ENCODE assay signal across 9 cellular contexts in genomic region chr9:1837453-1838084, GRCh38.
A peak's percentile ranks its signal among the peaks of the same experiment; 100 is the strongest.
DNase-seq lines count a peak whose midpoint lies in the region; ATAC-seq and TF ChIP-seq lines count a peak whose summit lies in the region.
"Had no signal": no experiment of that assay in that cellular context is flagged by ENCODE, and none has a peak within 500 bp of the region (broad histone marks: within the 10 kb centered on the region; RNA-seq: fewer than 3 reads in every experiment).

No MANE protein-coding gene starts in this region.

- H3K4me1 Mint-ChIP-seq in endodermal cell: no peaks in the 10 kb centered on the region
- H3K4me1 Mint-ChIP-seq in CD8-positive, alpha-beta memory T cell: no peaks in the 10 kb centered on the region
- H3K4me1 Mint-ChIP-seq: IgD-negative memory B cell had no signal

- H3K4me3 ChIP-seq in endodermal cell (ENCODE audit: low read length): no peak overlapping the region
- H3K4me3 ChIP-seq in prostate gland: no peak overlapping the region
- no peak overlapping the region for H3K4me3 ChIP-seq in CD8-positive, alpha-beta memory T cell (ENCODE audit: low read length)

- H3K27ac Mint-ChIP-seq in endodermal cell: no peak overlapping the region
- no peak overlapping the region for H3K27ac Mint-ChIP-seq in CD8-positive, alpha-beta memory T cell
- H3K27ac Mint-ChIP-seq: IgD-negative memory B cell had no signal

- H3K36me3 ChIP-seq in endodermal cell (ENCODE audit: control insufficient read depth, insufficient read depth, low read length) (no peaks in the 10 kb centered on the region), prostate gland (no peaks in the 10 kb centered on the region)
- no peaks in the 10 kb centered on the region for H3K36me3 ChIP-seq in CD8-positive, alpha-beta memory T cell (ENCODE audit: insufficient read depth, low read length)

- CTCF ChIA-PET in CD8-positive, alpha-beta memory T cell (lab: Charles Lee): interaction anchor here (0.9 kb wide), 2 partner anchors 26 to 250 kb away, joined by 3 read pairs; no protein-coding TSS in a partner anchor

- POLR2A ChIA-PET in CD8-positive, alpha-beta memory T cell (lab: Charles Lee): no interaction called here

- H3K4me1 ChIP-seq in endodermal cell (ENCODE audit: control insufficient read depth, insufficient read depth, low read length): peaks cover 2% of the 10 kb centered on the region
- H3K4me1 ChIP-seq in prostate gland (replicated peaks): no peaks in the 10 kb centered on the region
- no peaks in the 10 kb centered on the region for H3K4me1 ChIP-seq in CD8-positive, alpha-beta memory T cell (ENCODE audit: insufficient read depth, low read length)

- H3K9me3 Mint-ChIP-seq in endodermal cell: no peaks in the 10 kb centered on the region
- H3K9me3 Mint-ChIP-seq in CD8-positive, alpha-beta memory T cell: no peaks in the 10 kb centered on the region

- 46 to 56% methylated on average over 4 to 6 of the region's 6 CpGs for WGBS in endodermal cell (ENCODE audit: insufficient coverage in 1 of 2, insufficient read length in 1 of 2), 2 experiments
- WGBS in prostate gland: 52% methylated on average over 6 of the region's 6 CpGs

- H3K9ac ChIP-seq in endodermal cell (ENCODE audit: extremely low read depth, low read length, poor library complexity, severe bottlenecking): no peak overlapping the region

- no peak for TF ChIP-seq POLR2A in prostate gland (IDR thresholded peaks at IDR 0.05)

- no peak overlapping the region for H3K4me3 Mint-ChIP-seq in endodermal cell
- H3K4me3 Mint-ChIP-seq in CD8-positive, alpha-beta memory T cell: no peak overlapping the region
- H3K4me3 Mint-ChIP-seq: IgD-negative memory B cell had no signal

- H3K9me3 ChIP-seq in endodermal cell (ENCODE audit: control insufficient read depth, low read length) (no peaks in the 10 kb centered on the region), prostate gland (no peaks in the 10 kb centered on the region)
- H3K9me3 ChIP-seq in CD8-positive, alpha-beta memory T cell (ENCODE audit: low read length): no peaks in the 10 kb centered on the region

- H3K27me3 Mint-ChIP-seq in endodermal cell (ENCODE audit: insufficient read depth): no peaks in the 10 kb centered on the region
- peaks cover 0 to 2% of the 10 kb centered on the region in 2 donors for H3K27me3 Mint-ChIP-seq in CD8-positive, alpha-beta memory T cell
- H3K27me3 Mint-ChIP-seq: IgD-negative memory B cell had no signal

- peak; percentile 74 for TF ChIP-seq CTCF in GM10266 (IDR thresholded peaks at IDR 0.05; ENCODE audit: control insufficient read depth, insufficient read depth, low read depth, missing control alignments)
- TF ChIP-seq CTCF in endodermal cell (conservative IDR thresholded peaks at IDR 0.05): peak; percentile 90
- TF ChIP-seq CTCF in prostate gland (IDR thresholded peaks at IDR 0.05): peak in 1 of 4 experiments; percentile 20

- H3K27ac ChIP-seq in endodermal cell (ENCODE audit: low read depth, low read length): no peak overlapping the region
- no peak overlapping the region for H3K27ac ChIP-seq in prostate gland
- no peak overlapping the region for H3K27ac ChIP-seq in CD8-positive, alpha-beta memory T cell (ENCODE audit: low read depth, low read length)

- intact Hi-C loops in prostate gland (cut with DNase I): no loop called here

- DNase-seq in AG08396 (ENCODE audit: low spot score): peak; percentile 10
- peak; percentile 42 for DNase-seq in GM10266 (ENCODE audit: extremely low spot score)
- DNase-seq in NCI-H345 (lab: John Stamatoyannopoulos, UW): peak; percentile 24
- peak; percentile 89 for DNase-seq in endodermal cell
- DNase-seq in prostate gland (ENCODE audit: low spot score): peak; percentile 10
- DNase-seq in CD8-positive, alpha-beta memory T cell: no peak

- ATAC-seq in HG02798 (IDR thresholded peaks at IDR 0.05; ENCODE audit: poor library complexity, unreplicated experiment) (peak; percentile 83), HG03095 (IDR thresholded peaks at IDR 0.05; ENCODE audit: unreplicated experiment) (no peak)

- no peaks in the 10 kb centered on the region for H3K36me3 Mint-ChIP-seq in endodermal cell (ENCODE audit: low read depth)
- H3K36me3 Mint-ChIP-seq in CD8-positive, alpha-beta memory T cell: no peaks in the 10 kb centered on the region
- H3K36me3 Mint-ChIP-seq: IgD-negative memory B cell had no signal

- no peaks in the 10 kb centered on the region for H3K27me3 ChIP-seq in endodermal cell (ENCODE audit: control insufficient read depth, insufficient read depth, low read length, poor library complexity, severe bottlenecking)
- no peaks in the 10 kb centered on the region for H3K27me3 ChIP-seq in prostate gland (replicated peaks; ENCODE audit: insufficient read depth)
- no peaks in the 10 kb centered on the region for H3K27me3 ChIP-seq in CD8-positive, alpha-beta memory T cell (ENCODE audit: insufficient read depth, low read length, poor library complexity, severe bottlenecking)

Comparison
In these comparisons a context has a peak if more than half of its experiments do, and no peak if none do; other contexts are left out.
1. DNase-seq: peak in AG08396 (single experiment), GM10266 (single experiment), NCI-H345 (single experiment), endodermal cell (single experiment) and prostate gland (single experiment); none in CD8-positive, alpha-beta memory T cell (0 of 5).